In genomic region chr3:34247401-34247800, GRCh38 we compare ENCODE assay signal across 3 cellular contexts.
"Had no signal": no experiment of that assay in that cellular context is flagged by ENCODE, and none has a peak within 500 bp of the region (broad histone marks: within the 10 kb centered on the region; RNA-seq: fewer than 3 reads in every experiment).

No MANE protein-coding gene starts in this region.

- DNase-seq: GDM1, GF-D8 had no signal

- H3K4me3 ChIP-seq: GM12878 had no signal
